In genomic region chr2:36059684-36060083, GRCh38 we compare ENCODE assay signal across 9 cellular contexts.
A peak's percentile ranks its signal among the peaks of the same experiment; 100 is the strongest.
DNase-seq lines count a peak whose midpoint lies in the region; ATAC-seq, FAIRE-seq and TF ChIP-seq lines count a peak whose summit lies in the region.
"Had no signal": no experiment of that assay in that cellular context is flagged by ENCODE, and none has a peak within 500 bp of the region (broad histone marks: within the 10 kb centered on the region; RNA-seq: fewer than 3 reads in every experiment).

No MANE protein-coding gene starts in this region.

- H3K27me3 ChIP-seq in endothelial cell of umbilical vein (ENCODE audit: control insufficient read depth in 2 of 2, insufficient read depth in 2 of 2, low read length in 2 of 2), result no peaks in the 10 kb centered on the region
- H3K27me3 ChIP-seq in left ventricle myocardium inferior (ENCODE audit: low read depth), result peaks cover 4% of the 10 kb centered on the region
- H3K27me3 ChIP-seq in PC-3 (ENCODE audit: low read length), result peaks cover 10% of the 10 kb centered on the region

- CTCF ChIA-PET in endothelial cell of umbilical vein (lab: Charles Lee), result interaction anchor here (0.7 kb wide), 1 partner anchor 194 kb away, joined by 3 read pairs; no protein-coding TSS in a partner anchor
- CTCF ChIA-PET in PC-3 (lab: Charles Lee), result no interaction called here

- no peaks in the 10 kb centered on the region for H3F3A ChIP-seq in PC-3 (ENCODE audit: low read length, unreplicated experiment)

- intact Hi-C loops in endothelial cell of umbilical vein (cut with micrococcal nuclease) (loop anchor here (2.0 kb wide), 1 partner anchor 87 kb away; no protein-coding TSS in a partner anchor), left ventricle myocardium inferior (cut with micrococcal nuclease) (no loop called here), PC-3 (cut with micrococcal nuclease) (no loop called here)

- H4K20me1 ChIP-seq in endothelial cell of umbilical vein (replicated peaks; ENCODE audit: control insufficient read depth, extremely low read depth, insufficient read depth, low read length) (no peaks in the 10 kb centered on the region), PC-3 (ENCODE audit: low read length) (no peaks in the 10 kb centered on the region)

- H3K4me1 ChIP-seq in endothelial cell of umbilical vein (ENCODE audit: control insufficient read depth, extremely low read depth, insufficient read depth, low read length) (peaks cover 11% of the 10 kb centered on the region), left ventricle myocardium inferior (no peaks in the 10 kb centered on the region), PC-3 (ENCODE audit: insufficient read depth, low read length) (no peaks in the 10 kb centered on the region)

- H3K27ac ChIP-seq in endothelial cell of umbilical vein (ENCODE audit: insufficient read depth, low read depth, low read length), result no peak overlapping the region
- H3K27ac ChIP-seq in left ventricle myocardium inferior (replicated peaks), result no peak overlapping the region
- no peak overlapping the region for H3K27ac ChIP-seq in PC-3 (ENCODE audit: low read length)

- no peaks in the 10 kb centered on the region for H3K9me1 ChIP-seq in endothelial cell of umbilical vein (replicated peaks; ENCODE audit: control insufficient read depth, extremely low read depth, insufficient read depth, low read length)

- dilution Hi-C loops in endothelial cell of umbilical vein (cut with MboI; ENCODE audit: extremely low pct_ligation_motif_present, low sequenced_read_pairs), result no loop called here

- H3K9me3 ChIP-seq in endothelial cell of umbilical vein (replicated peaks; ENCODE audit: control insufficient read depth, insufficient read depth, low read length) (no peaks in the 10 kb centered on the region), left ventricle myocardium inferior (replicated peaks) (peaks cover 4% of the 10 kb centered on the region), PC-3 (ENCODE audit: low read length) (no peaks in the 10 kb centered on the region)

- ATAC-seq in GM18511 (IDR thresholded peaks at IDR 0.05; ENCODE audit: unreplicated experiment) (peak; percentile 100), GM21737 (IDR thresholded peaks at IDR 0.05; ENCODE audit: unreplicated experiment) (peak; percentile 100), HG03460 (IDR thresholded peaks at IDR 0.05; ENCODE audit: unreplicated experiment) (peak; percentile 100), PC-3 (no peak)

- H2AFZ ChIP-seq in endothelial cell of umbilical vein (ENCODE audit: low read depth, low read length) (no peak overlapping the region), PC-3 (ENCODE audit: low read length) (no peak overlapping the region)

- no peak for FAIRE-seq in endothelial cell of umbilical vein (lab: Jason Lieb, UNC)

- no peak for TF ChIP-seq POLR2A in endothelial cell of umbilical vein (IDR thresholded peaks at IDR 0.05; ENCODE audit: low read depth, low read length)

- DNase-seq in endothelial cell of umbilical vein (ENCODE audit: low read depth, low spot score), result peak; percentile 9
- DNase-seq in left ventricle myocardium inferior, result no peak
- DNase-seq in NK-92 (lab: John Stamatoyannopoulos, UW; ENCODE audit: unreplicated experiment), result no peak
- no peak for DNase-seq in PC-3
- no peak for DNase-seq in COLO668 (lab: John Stamatoyannopoulos, UW; ENCODE audit: unreplicated experiment)
- DNase-seq: DND-41 had no signal

- POLR2A ChIA-PET in endothelial cell of umbilical vein (lab: Charles Lee) (no interaction called here), PC-3 (lab: Charles Lee; ENCODE audit: unreplicated experiment) (no interaction called here)

- no TSS peak for BruUV-seq in endothelial cell of umbilical vein (replicated peaks; lab: Mats Ljungman, UMichigan)
- BruUV-seq in PC-3 (replicated peaks; lab: Mats Ljungman, UMichigan), result no TSS peak

- H3K4me2 ChIP-seq in endothelial cell of umbilical vein (ENCODE audit: insufficient read depth, low read length), result no peak overlapping the region
- H3K4me2 ChIP-seq in PC-3 (ENCODE audit: low read length), result no peak overlapping the region

- H3K9me2 ChIP-seq in PC-3 (replicated peaks; ENCODE audit: low read length), result no peaks in the 10 kb centered on the region

- TF ChIP-seq CTCF in endothelial cell of umbilical vein (IDR thresholded peaks at IDR 0.05; ENCODE audit: extremely low read depth in 1 of 2, insufficient read depth in 1 of 2, low read depth in 1 of 2, low read length in 2 of 2) (no peak), left ventricle myocardium inferior (IDR thresholded peaks at IDR 0.05; ENCODE audit: borderline replicate concordance) (no peak), PC-3 (conservative IDR thresholded peaks at IDR 0.05; ENCODE audit: low read depth, low read length) (no peak)

- H3K79me2 ChIP-seq in endothelial cell of umbilical vein (ENCODE audit: control insufficient read depth, insufficient read depth, low read length) (no peaks in the 10 kb centered on the region), PC-3 (ENCODE audit: low read length) (no peaks in the 10 kb centered on the region)

- H3K9ac ChIP-seq in endothelial cell of umbilical vein (replicated peaks; ENCODE audit: extremely low read depth, insufficient read depth, low read length), result no peak overlapping the region
- no peak overlapping the region for H3K9ac ChIP-seq in PC-3 (ENCODE audit: low read length)

- H3K36me3 ChIP-seq in endothelial cell of umbilical vein (ENCODE audit: control insufficient read depth in 2 of 2, extremely low read depth in 1 of 2, insufficient read depth in 2 of 2, low read length in 2 of 2) (no peaks in the 10 kb centered on the region), left ventricle myocardium inferior (no peaks in the 10 kb centered on the region), PC-3 (ENCODE audit: low read depth, low read length) (no peaks in the 10 kb centered on the region)

- H3K4me3 ChIP-seq in endothelial cell of umbilical vein (replicated peaks in 1 of 3; ENCODE audit: insufficient read depth in 1 of 3, low read depth in 1 of 3, low read length in 3 of 3) (no peak overlapping the region), left ventricle myocardium inferior (no peak overlapping the region), PC-3 (ENCODE audit: low read length) (no peak overlapping the region)

TF ChIP-seq in endothelial cell of umbilical vein, 7 proteins besides CTCF, POLR2A, EP300 and RAD21:
- no peak for TF ChIP-seq GATA2 (IDR thresholded peaks at IDR 0.05; ENCODE audit: insufficient read depth, insufficient read length, low read depth, low read length)
- TF ChIP-seq EZH2 (IDR thresholded peaks at IDR 0.05; ENCODE audit: borderline replicate concordance, low read depth, low read length, severe bottlenecking), result no peak
- TF ChIP-seq JUN (IDR thresholded peaks at IDR 0.05; ENCODE audit: borderline replicate concordance, insufficient read depth, insufficient read length, low read depth), result no peak
- no peak for TF ChIP-seq MYC (IDR thresholded peaks at IDR 0.05; ENCODE audit: low read depth, low read length)
- TF ChIP-seq MAX (IDR thresholded peaks at IDR 0.05; ENCODE audit: insufficient read depth, insufficient read length), result no peak
- TF ChIP-seq POLR2AphosphoS5 (IDR thresholded peaks at IDR 0.05; ENCODE audit: insufficient read depth, low read depth, low read length), result no peak
- TF ChIP-seq FOS (IDR thresholded peaks at IDR 0.05; ENCODE audit: borderline replicate concordance, insufficient read depth, low read length), result no peak
